In the genomic region with DNA sequence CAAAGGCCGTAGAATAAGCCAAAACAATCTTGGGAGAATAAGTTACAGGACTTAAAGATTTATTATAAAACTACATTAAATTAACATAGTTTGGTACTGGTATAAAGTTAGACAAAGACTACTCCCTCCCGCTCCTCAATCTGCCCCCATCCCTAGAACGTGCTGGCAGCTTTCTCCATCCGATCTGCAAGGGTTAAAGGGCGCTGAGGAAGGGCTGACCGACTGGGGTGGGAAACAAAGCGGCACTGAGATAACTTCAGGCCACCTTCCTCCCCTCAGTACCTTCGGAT, we compare ENCODE assay signal across 8 cellular contexts.
DNase-seq lines count a peak whose midpoint lies in the region; ATAC-seq and TF ChIP-seq lines count a peak whose summit lies in the region.

No MANE protein-coding gene starts in this region.

- H3K27me3 ChIP-seq in WERI-Rb-1 (ENCODE audit: insufficient read depth, low read depth, severe bottlenecking) (no peaks in the 10 kb centered on the region), iPS-20b (ENCODE audit: insufficient read depth, low read length) (no peaks in the 10 kb centered on the region), tibial artery (no peaks in the 10 kb centered on the region)

- TF ChIP-seq CTCF in WERI-Rb-1 (IDR thresholded peaks at IDR 0.05; ENCODE audit: low read depth, low read length) (no peak), tibial artery (IDR thresholded peaks at IDR 0.05) (no peak)

- H3K36me3 ChIP-seq in WERI-Rb-1, result peaks cover 3% of the 10 kb centered on the region; the same call in 1 of the 2 replicates
- H3K36me3 ChIP-seq in iPS-20b (ENCODE audit: insufficient read depth, low read depth, low read length), result peaks cover 37% of the 10 kb centered on the region
- peaks cover 0 to 8% (median 5%) of the 10 kb centered on the region in 3 donors for H3K36me3 ChIP-seq in tibial artery

- H3K4me3 ChIP-seq in WERI-Rb-1 (ENCODE audit: low read depth, low read length) (peak overlapping the region; percentile 82), iPS-20b (ENCODE audit: low read length) (peak overlapping the region; percentile 92), tibial artery (peak overlapping the region; percentile 79 to 83)

- peak overlapping the region; percentile 98 for H3K9ac ChIP-seq in iPS-20b (ENCODE audit: low read depth, low read length)

- H3K9me3 ChIP-seq in WERI-Rb-1 (ENCODE audit: severe bottlenecking) (no peaks in the 10 kb centered on the region), iPS-20b (ENCODE audit: insufficient read depth, low read depth, low read length) (no peaks in the 10 kb centered on the region), tibial artery (no peaks in the 10 kb centered on the region)

- 0 out of 2 replicates have a peak, but pooled peaks cover 2% of the 10 kb centered on the region for H3K4me1 ChIP-seq in iPS-20b (ENCODE audit: insufficient read depth, low read length)
- peaks cover 0 to 50% (median 33%) of the 10 kb centered on the region in 4 donors for H3K4me1 ChIP-seq in tibial artery

- DNase-seq in NCI-H2227 (lab: John Stamatoyannopoulos, UW; ENCODE audit: unreplicated experiment) (peak; percentile 86), NCI-H2227 treated with DMSO at 0.1 percent for 48 hours (lab: John Stamatoyannopoulos, UW) (no peak), WERI-Rb-1 (no peak), tibial artery (no peak), AG08395 (ENCODE audit: low spot score) (no peak)

- peak; percentile 18 for ATAC-seq in HG03045 (IDR thresholded peaks at IDR 0.05; ENCODE audit: unreplicated experiment)
- ATAC-seq in GM19035 (IDR thresholded peaks at IDR 0.05; ENCODE audit: unreplicated experiment), result no peak

- intact Hi-C loops in tibial artery (cut with DNase I; ENCODE audit: low total_unique reads), result loop anchor here (5.0 to 10.0 kb wide), 3 partner anchors 35 to 1197 kb away; partner anchors contain the start of genes DHRS12 and INTS6

- H3K27ac ChIP-seq in WERI-Rb-1 (peak overlapping the region; percentile 94), iPS-20b (ENCODE audit: low read length) (peak overlapping the region; percentile 100), tibial artery (peak overlapping the region; percentile 94 to 96)
